Comparison of ENCODE assay signal across 1 cellular context in the genomic region with DNA sequence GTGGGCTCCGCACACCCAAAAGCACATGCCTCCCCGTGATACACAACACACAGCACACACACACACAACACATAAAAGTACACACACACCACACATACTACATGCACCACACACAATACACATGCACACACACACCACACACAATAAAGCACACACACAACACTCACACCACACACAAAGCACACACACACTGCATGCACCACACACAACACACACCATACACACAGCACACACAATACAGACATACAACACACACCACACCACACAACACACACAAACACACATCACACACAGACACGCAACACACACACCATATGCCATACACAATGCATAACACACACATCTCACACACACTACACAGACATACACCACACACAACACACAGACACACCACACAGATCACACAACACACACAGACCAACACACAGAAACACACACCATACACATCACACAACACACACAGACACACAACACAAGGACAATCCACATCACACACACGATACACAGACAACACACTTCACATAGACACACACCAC.
A peak's percentile ranks its signal among the peaks of the same experiment; 100 is the strongest.
TF ChIP-seq lines count a peak whose summit lies in the region.

No MANE protein-coding gene starts in this region.

TF ChIP-seq in HEK293, 187 proteins besides CTCF, POLR2A, EP300 and RAD21 (continued from another document):
- TF ChIP-seq OSR2 (tag by site-specific recombination; IDR thresholded peaks at IDR 0.05) = peak; percentile 40; the same call in 1 of the 2 replicates
- TF ChIP-seq, protein P1, sequence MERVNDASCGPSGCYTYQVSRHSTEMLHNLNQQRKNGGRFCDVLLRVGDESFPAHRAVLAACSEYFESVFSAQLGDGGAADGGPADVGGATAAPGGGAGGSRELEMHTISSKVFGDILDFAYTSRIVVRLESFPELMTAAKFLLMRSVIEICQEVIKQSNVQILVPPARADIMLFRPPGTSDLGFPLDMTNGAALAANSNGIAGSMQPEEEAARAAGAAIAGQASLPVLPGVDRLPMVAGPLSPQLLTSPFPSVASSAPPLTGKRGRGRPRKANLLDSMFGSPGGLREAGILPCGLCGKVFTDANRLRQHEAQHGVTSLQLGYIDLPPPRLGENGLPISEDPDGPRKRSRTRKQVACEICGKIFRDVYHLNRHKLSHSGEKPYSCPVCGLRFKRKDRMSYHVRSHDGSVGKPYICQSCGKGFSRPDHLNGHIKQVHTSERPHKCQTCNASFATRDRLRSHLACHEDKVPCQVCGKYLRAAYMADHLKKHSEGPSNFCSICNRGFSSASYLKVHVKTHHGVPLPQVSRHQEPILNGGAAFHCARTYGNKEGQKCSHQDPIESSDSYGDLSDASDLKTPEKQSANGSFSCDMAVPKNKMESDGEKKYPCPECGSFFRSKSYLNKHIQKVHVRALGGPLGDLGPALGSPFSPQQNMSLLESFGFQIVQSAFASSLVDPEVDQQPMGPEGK (tag by site-specific recombination; IDR thresholded peaks at IDR 0.05) = 0 out of 2 replicates have a peak, but pooled peaks have one; percentile 35
- TF ChIP-seq ZSCAN23 (tag by site-specific recombination; IDR thresholded peaks at IDR 0.05) = peak; percentile 28; the same call in 1 of the 2 replicates
- TF ChIP-seq ZNF654 (tag by site-specific recombination; IDR thresholded peaks at IDR 0.05; ENCODE audit: low read depth) = no peak
- TF ChIP-seq ZNF777 (tag by site-specific recombination; IDR thresholded peaks at IDR 0.05; ENCODE audit: borderline replicate concordance) = no peak
- TF ChIP-seq ZNF768 (tag by site-specific recombination; IDR thresholded peaks at IDR 0.05) = no peak; the same call in 1 of the 2 replicates
- TF ChIP-seq, protein P2, sequence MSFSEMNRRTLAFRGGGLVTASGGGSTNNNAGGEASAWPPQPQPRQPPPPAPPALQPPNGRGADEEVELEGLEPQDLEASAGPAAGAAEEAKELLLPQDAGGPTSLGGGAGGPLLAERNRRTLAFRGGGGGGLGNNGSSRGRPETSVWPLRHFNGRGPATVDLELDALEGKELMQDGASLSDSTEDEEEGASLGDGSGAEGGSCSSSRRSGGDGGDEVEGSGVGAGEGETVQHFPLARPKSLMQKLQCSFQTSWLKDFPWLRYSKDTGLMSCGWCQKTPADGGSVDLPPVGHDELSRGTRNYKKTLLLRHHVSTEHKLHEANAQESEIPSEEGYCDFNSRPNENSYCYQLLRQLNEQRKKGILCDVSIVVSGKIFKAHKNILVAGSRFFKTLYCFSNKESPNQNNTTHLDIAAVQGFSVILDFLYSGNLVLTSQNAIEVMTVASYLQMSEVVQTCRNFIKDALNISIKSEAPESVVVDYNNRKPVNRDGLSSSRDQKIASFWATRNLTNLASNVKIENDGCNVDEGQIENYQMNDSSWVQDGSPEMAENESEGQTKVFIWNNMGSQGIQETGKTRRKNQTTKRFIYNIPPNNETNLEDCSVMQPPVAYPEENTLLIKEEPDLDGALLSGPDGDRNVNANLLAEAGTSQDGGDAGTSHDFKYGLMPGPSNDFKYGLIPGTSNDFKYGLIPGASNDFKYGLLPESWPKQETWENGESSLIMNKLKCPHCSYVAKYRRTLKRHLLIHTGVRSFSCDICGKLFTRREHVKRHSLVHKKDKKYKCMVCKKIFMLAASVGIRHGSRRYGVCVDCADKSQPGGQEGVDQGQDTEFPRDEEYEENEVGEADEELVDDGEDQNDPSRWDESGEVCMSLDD (tag by site-specific recombination; IDR thresholded peaks at IDR 0.05) = peak; percentile 56
- TF ChIP-seq ZNF184 (tag by site-specific recombination; IDR thresholded peaks at IDR 0.05) = no peak
- TF ChIP-seq ZSCAN30 (tag by site-specific recombination; IDR thresholded peaks at IDR 0.05) = no peak
- 0 out of 2 replicates have a peak, but pooled peaks have one; percentile 14 for TF ChIP-seq WT1 (tag by site-specific recombination; IDR thresholded peaks at IDR 0.05)
- peak; percentile 7; the same call in 1 of the 2 replicates for TF ChIP-seq ZBTB1 (tag by site-specific recombination; IDR thresholded peaks at IDR 0.05)
- TF ChIP-seq ZFP41 (tag by site-specific recombination; IDR thresholded peaks at IDR 0.05; ENCODE audit: borderline replicate concordance) = no peak
- TF ChIP-seq, protein P3, sequence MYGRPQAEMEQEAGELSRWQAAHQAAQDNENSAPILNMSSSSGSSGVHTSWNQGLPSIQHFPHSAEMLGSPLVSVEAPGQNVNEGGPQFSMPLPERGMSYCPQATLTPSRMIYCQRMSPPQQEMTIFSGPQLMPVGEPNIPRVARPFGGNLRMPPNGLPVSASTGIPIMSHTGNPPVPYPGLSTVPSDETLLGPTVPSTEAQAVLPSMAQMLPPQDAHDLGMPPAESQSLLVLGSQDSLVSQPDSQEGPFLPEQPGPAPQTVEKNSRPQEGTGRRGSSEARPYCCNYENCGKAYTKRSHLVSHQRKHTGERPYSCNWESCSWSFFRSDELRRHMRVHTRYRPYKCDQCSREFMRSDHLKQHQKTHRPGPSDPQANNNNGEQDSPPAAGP (tag by site-specific recombination; IDR thresholded peaks at IDR 0.05) = peak; percentile 54; the same call in 1 of the 2 replicates
- TF ChIP-seq ZNF394 (tag by site-specific recombination; IDR thresholded peaks at IDR 0.05; ENCODE audit: borderline replicate concordance) = no peak
- peak; percentile 54 for TF ChIP-seq ZBTB20 (tag by site-specific recombination; IDR thresholded peaks at IDR 0.05)
- TF ChIP-seq ZNF202 (tag by site-specific recombination; IDR thresholded peaks at IDR 0.05; ENCODE audit: borderline replicate concordance) = no peak
- TF ChIP-seq ZNF707 (tag by site-specific recombination; IDR thresholded peaks at IDR 0.05) = peak; percentile 49; the same call in 1 of the 2 replicates
- no peak for TF ChIP-seq ZNF585B (tag by site-specific recombination; IDR thresholded peaks at IDR 0.05)
- no peak for TF ChIP-seq GLIS2 (tag by site-specific recombination; IDR thresholded peaks at IDR 0.05)
- TF ChIP-seq ZNF76 (tag by site-specific recombination; IDR thresholded peaks at IDR 0.05; ENCODE audit: borderline replicate concordance, low read depth) = peak; percentile 41; the same call in 1 of the 2 replicates
- no peak for TF ChIP-seq SETDB1 (IDR thresholded peaks at IDR 0.05; ENCODE audit: insufficient read length, low read length)
- peak; percentile 89 for TF ChIP-seq GLI4 (tag by site-specific recombination; IDR thresholded peaks at IDR 0.05)
- TF ChIP-seq ZNF843 (tag by site-specific recombination; IDR thresholded peaks at IDR 0.05) = no peak
- peak; percentile 42; the same call in 1 of the 2 replicates for TF ChIP-seq KLF8 (tag by site-specific recombination; IDR thresholded peaks at IDR 0.05)
- TF ChIP-seq, protein P4, sequence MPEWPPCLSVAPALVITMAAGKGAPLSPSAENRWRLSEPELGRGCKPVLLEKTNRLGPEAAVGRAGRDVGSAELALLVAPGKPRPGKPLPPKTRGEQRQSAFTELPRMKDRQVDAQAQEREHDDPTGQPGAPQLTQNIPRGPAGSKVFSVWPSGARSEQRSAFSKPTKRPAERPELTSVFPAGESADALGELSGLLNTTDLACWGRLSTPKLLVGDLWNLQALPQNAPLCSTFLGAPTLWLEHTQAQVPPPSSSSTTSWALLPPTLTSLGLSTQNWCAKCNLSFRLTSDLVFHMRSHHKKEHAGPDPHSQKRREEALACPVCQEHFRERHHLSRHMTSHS (tag by site-specific recombination; IDR thresholded peaks at IDR 0.05) = 0 out of 2 replicates have a peak, but pooled peaks have one; percentile 54
- no peak for TF ChIP-seq ZXDB (tag by site-specific recombination; IDR thresholded peaks at IDR 0.05)
- peak; percentile 13; the same call in 1 of the 2 replicates for TF ChIP-seq ZBTB17 (tag by site-specific recombination; IDR thresholded peaks at IDR 0.05)
- no peak for TF ChIP-seq ZNF596 (tag by site-specific recombination; IDR thresholded peaks at IDR 0.05)
- TF ChIP-seq ZNF600 (tag by site-specific recombination; IDR thresholded peaks at IDR 0.05) = peak; percentile 67; the same call in 1 of the 2 replicates
- TF ChIP-seq, protein P5, sequence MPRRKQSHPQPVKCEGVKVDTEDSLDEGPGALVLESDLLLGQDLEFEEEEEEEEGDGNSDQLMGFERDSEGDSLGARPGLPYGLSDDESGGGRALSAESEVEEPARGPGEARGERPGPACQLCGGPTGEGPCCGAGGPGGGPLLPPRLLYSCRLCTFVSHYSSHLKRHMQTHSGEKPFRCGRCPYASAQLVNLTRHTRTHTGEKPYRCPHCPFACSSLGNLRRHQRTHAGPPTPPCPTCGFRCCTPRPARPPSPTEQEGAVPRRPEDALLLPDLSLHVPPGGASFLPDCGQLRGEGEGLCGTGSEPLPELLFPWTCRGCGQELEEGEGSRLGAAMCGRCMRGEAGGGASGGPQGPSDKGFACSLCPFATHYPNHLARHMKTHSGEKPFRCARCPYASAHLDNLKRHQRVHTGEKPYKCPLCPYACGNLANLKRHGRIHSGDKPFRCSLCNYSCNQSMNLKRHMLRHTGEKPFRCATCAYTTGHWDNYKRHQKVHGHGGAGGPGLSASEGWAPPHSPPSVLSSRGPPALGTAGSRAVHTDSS (tag by site-specific recombination; IDR thresholded peaks at IDR 0.05) = no peak
- TF ChIP-seq SALL2 (tag by site-specific recombination; IDR thresholded peaks at IDR 0.05; ENCODE audit: borderline replicate concordance) = peak; percentile 96
- peak; percentile 94; the same call in 1 of the 2 replicates for TF ChIP-seq ZNF311 (tag by site-specific recombination; IDR thresholded peaks at IDR 0.05; ENCODE audit: borderline replicate concordance)
- peak; percentile 44; the same call in 1 of the 2 replicates for TF ChIP-seq ZNF211 (tag by site-specific recombination; IDR thresholded peaks at IDR 0.05; ENCODE audit: low read depth)
- TF ChIP-seq PRDM1 (tag by site-specific recombination; IDR thresholded peaks at IDR 0.05) = no peak
- TF ChIP-seq ZNF175 (tag by site-specific recombination; IDR thresholded peaks at IDR 0.05) = peak; percentile 63
- TF ChIP-seq, protein P6, sequence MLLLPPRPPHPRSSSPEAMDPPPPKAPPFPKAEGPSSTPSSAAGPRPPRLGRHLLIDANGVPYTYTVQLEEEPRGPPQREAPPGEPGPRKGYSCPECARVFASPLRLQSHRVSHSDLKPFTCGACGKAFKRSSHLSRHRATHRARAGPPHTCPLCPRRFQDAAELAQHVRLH (tag by site-specific recombination; IDR thresholded peaks at IDR 0.05) = no peak
- peak; percentile 4; the same call in 1 of the 2 replicates for TF ChIP-seq ZBTB8A (tag by site-specific recombination; IDR thresholded peaks at IDR 0.05)
- no peak for TF ChIP-seq ZNF174 (tag by site-specific recombination; IDR thresholded peaks at IDR 0.05)
- no peak for TF ChIP-seq ZNF510 (tag by site-specific recombination; IDR thresholded peaks at IDR 0.05; ENCODE audit: insufficient replicate concordance)
- no peak for TF ChIP-seq ZNF157 (tag by site-specific recombination; IDR thresholded peaks at IDR 0.05)
- TF ChIP-seq, protein P7, sequence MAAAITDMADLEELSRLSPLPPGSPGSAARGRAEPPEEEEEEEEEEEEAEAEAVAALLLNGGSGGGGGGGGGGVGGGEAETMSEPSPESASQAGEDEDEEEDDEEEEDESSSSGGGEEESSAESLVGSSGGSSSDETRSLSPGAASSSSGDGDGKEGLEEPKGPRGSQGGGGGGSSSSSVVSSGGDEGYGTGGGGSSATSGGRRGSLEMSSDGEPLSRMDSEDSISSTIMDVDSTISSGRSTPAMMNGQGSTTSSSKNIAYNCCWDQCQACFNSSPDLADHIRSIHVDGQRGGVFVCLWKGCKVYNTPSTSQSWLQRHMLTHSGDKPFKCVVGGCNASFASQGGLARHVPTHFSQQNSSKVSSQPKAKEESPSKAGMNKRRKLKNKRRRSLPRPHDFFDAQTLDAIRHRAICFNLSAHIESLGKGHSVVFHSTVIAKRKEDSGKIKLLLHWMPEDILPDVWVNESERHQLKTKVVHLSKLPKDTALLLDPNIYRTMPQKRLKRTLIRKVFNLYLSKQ (tag by site-specific recombination; IDR thresholded peaks at IDR 0.05; ENCODE audit: borderline replicate concordance) = peak; percentile 43; the same call in 1 of the 2 replicates
- TF ChIP-seq, protein P8, sequence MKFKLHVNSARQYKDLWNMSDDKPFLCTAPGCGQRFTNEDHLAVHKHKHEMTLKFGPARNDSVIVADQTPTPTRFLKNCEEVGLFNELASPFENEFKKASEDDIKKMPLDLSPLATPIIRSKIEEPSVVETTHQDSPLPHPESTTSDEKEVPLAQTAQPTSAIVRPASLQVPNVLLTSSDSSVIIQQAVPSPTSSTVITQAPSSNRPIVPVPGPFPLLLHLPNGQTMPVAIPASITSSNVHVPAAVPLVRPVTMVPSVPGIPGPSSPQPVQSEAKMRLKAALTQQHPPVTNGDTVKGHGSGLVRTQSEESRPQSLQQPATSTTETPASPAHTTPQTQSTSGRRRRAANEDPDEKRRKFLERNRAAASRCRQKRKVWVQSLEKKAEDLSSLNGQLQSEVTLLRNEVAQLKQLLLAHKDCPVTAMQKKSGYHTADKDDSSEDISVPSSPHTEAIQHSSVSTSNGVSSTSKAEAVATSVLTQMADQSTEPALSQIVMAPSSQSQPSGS (tag by site-specific recombination; IDR thresholded peaks at IDR 0.05; ENCODE audit: low read depth) = no peak
- TF ChIP-seq ZNF521 (tag by site-specific recombination; IDR thresholded peaks at IDR 0.05) = 0 out of 2 replicates have a peak, but pooled peaks have one; percentile 41
- TF ChIP-seq, protein P9, sequence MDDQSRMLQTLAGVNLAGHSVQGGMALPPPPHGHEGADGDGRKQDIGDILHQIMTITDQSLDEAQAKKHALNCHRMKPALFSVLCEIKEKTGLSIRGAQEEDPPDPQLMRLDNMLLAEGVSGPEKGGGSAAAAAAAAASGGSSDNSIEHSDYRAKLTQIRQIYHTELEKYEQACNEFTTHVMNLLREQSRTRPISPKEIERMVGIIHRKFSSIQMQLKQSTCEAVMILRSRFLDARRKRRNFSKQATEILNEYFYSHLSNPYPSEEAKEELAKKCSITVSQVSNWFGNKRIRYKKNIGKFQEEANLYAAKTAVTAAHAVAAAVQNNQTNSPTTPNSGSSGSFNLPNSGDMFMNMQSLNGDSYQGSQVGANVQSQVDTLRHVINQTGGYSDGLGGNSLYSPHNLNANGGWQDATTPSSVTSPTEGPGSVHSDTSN (CRISPR knock-in tag; IDR thresholded peaks at IDR 0.05) = no peak
- TF ChIP-seq, protein P10, sequence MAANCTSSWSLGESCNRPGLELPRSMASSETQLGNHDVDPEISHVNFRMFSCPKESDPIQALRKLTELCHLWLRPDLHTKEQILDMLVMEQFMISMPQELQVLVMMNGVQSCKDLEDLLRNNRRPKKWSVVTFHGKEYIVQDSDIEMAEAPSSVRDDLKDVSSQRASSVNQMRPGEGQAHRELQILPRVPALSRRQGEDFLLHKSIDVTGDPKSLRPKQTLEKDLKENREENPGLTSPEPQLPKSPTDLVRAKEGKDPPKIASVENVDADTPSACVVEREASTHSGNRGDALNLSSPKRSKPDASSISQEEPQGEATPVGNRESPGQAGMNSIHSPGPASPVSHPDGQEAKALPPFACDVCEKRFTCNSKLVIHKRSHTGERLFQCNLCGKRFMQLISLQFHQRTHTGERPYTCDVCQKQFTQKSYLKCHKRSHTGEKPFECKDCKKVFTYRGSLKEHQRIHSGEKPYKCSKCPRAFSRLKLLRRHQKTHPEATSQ (tag by site-specific recombination; IDR thresholded peaks at IDR 0.05) = peak; percentile 61; the same call in 1 of the 2 replicates
- no peak for TF ChIP-seq HOXD13 (CRISPR knock-in tag; IDR thresholded peaks at IDR 0.05; ENCODE audit: borderline replicate concordance)
- TF ChIP-seq ZNF473 (tag by site-specific recombination; IDR thresholded peaks at IDR 0.05) = peak; percentile 77; the same call in 1 of the 2 replicates
- peak; percentile 4; the same call in 1 of the 2 replicates for TF ChIP-seq ZNF266 (tag by site-specific recombination; IDR thresholded peaks at IDR 0.05; ENCODE audit: low read depth)
- TF ChIP-seq ZNF155 (tag by site-specific recombination; IDR thresholded peaks at IDR 0.05) = peak; percentile 25; the same call in 1 of the 2 replicates
- peak; percentile 96 for TF ChIP-seq ZNF2 (tag by site-specific recombination; IDR thresholded peaks at IDR 0.05)
